ENCODE assay signal across 2 cellular contexts in genomic region chr4:185638548-185639301, GRCh38.
TF ChIP-seq lines count a peak whose summit lies in the region.

No MANE protein-coding gene starts in this region.

TF ChIP-seq in SK-N-SH, 30 proteins besides CTCF, POLR2A, EP300 and RAD21:
- no peak for TF ChIP-seq ZBTB33 (IDR thresholded peaks at IDR 0.05; ENCODE audit: borderline replicate concordance, low read depth)
TF ChIP-seq in SK-N-SH: peak in this region for 0.

TF ChIP-seq in SK-N-SH treated with all-trans-retinoic acid at 6 μM for 48 hours, 23 proteins besides CTCF, POLR2A, EP300 and RAD21:
- TF ChIP-seq TOX (CRISPR knock-in tag; IDR thresholded peaks at IDR 0.05; ENCODE audit: borderline replicate concordance) (no peak), ARNTL (CRISPR knock-in tag; IDR thresholded peaks at IDR 0.05; ENCODE audit: borderline replicate concordance, low read depth) (no peak), ESRRG (CRISPR knock-in tag; IDR thresholded peaks at IDR 0.05) (no peak), BACH2 (CRISPR knock-in tag; IDR thresholded peaks at IDR 0.05; ENCODE audit: borderline replicate concordance) (no peak), ZFP30 (CRISPR knock-in tag; IDR thresholded peaks at IDR 0.05) (no peak), PATZ1 (CRISPR knock-in tag; IDR thresholded peaks at IDR 0.05; ENCODE audit: borderline replicate concordance) (no peak), TCF4 (CRISPR knock-in tag; IDR thresholded peaks at IDR 0.05; ENCODE audit: borderline replicate concordance) (no peak), PPARA (CRISPR knock-in tag; IDR thresholded peaks at IDR 0.05; ENCODE audit: borderline replicate concordance) (no peak), ZNF565 (CRISPR knock-in tag; conservative IDR thresholded peaks at IDR 0.05; ENCODE audit: low read depth) (no peak), ZFP3 (CRISPR knock-in tag; IDR thresholded peaks at IDR 0.05) (no peak), TSHZ2 (CRISPR knock-in tag; IDR thresholded peaks at IDR 0.05) (no peak), RARB (CRISPR knock-in tag; IDR thresholded peaks at IDR 0.05) (no peak), CREB5 (CRISPR knock-in tag; IDR thresholded peaks at IDR 0.05; ENCODE audit: low read depth) (no peak), CSRNP3 (CRISPR knock-in tag; IDR thresholded peaks at IDR 0.05) (no peak), POU6F1 (CRISPR knock-in tag; IDR thresholded peaks at IDR 0.05; ENCODE audit: borderline replicate concordance, low read depth) (no peak)
